In genomic region chr1:214636436-214636835, GRCh38 we compare ENCODE assay signal across 14 cellular contexts. TPM values are rescaled to one million over a fixed set of nuclear protein-coding genes. Genes with fewer than 3 reads are reported as not detected.
DNase-seq lines count a peak whose midpoint lies in the region; ATAC-seq and TF ChIP-seq lines count a peak whose summit lies in the region.
"Had no signal": no experiment of that assay in that cellular context is flagged by ENCODE, and none has a peak within 500 bp of the region (broad histone marks: within the 10 kb centered on the region; RNA-seq: fewer than 3 reads in every experiment).

No MANE protein-coding gene starts in this region.

- H3K9me3 Mint-ChIP-seq in activated CD4-positive, alpha-beta T cell treated with anti-CD3 and anti-CD28 coated beads, Interleukin-2, amount 10 ng/mL, durations not matched to agents 24 days and 14 days, result no peaks in the 10 kb centered on the region
- no peaks in the 10 kb centered on the region for H3K9me3 Mint-ChIP-seq in progenitor cell of endocrine pancreas (ENCODE audit: low read depth)
- H3K9me3 Mint-ChIP-seq in activated T-cell treated with anti-CD3 and anti-CD28 coated beads, Interleukin-2, amount 50 U/mL, for 72 hours, result no peaks in the 10 kb centered on the region
- H3K9me3 Mint-ChIP-seq: H9 had no signal

- peak; percentile 44; the same call in 2 of the 3 replicates for ATAC-seq in SK-N-SH treated with all-trans-retinoic acid at 6 μM for 48 hours
- ATAC-seq in activated T-cell treated with anti-CD3 and anti-CD28 coated beads, Interleukin-2, amount 50 U/mL, for 72 hours (replicated peaks in 1 of 2), result no peak

- H4K20me1 ChIP-seq in osteoblast (ENCODE audit: insufficient read depth, low read length), result no peaks in the 10 kb centered on the region

- H3K4me3 Mint-ChIP-seq in activated CD4-positive, alpha-beta T cell treated with anti-CD3 and anti-CD28 coated beads, Interleukin-2, amount 10 ng/mL, durations not matched to agents 24 days and 14 days, result no peak overlapping the region
- no peak overlapping the region for H3K4me3 Mint-ChIP-seq in progenitor cell of endocrine pancreas (ENCODE audit: low read depth)
- no peak overlapping the region for H3K4me3 Mint-ChIP-seq in activated T-cell treated with anti-CD3 and anti-CD28 coated beads, Interleukin-2, amount 50 U/mL, for 72 hours
- H3K4me3 Mint-ChIP-seq: H9 had no signal

- intact Hi-C loops in activated CD4-positive, alpha-beta T cell treated with anti-CD3 and anti-CD28 coated beads, Interleukin-2, amount 10 ng/mL, durations not matched to agents 24 days and 14 days (cut with micrococcal nuclease), result no loop called here

- peak overlapping the region; percentile 38 for H3K27ac Mint-ChIP-seq in activated CD4-positive, alpha-beta T cell treated with anti-CD3 and anti-CD28 coated beads, Interleukin-2, amount 10 ng/mL, durations not matched to agents 24 days and 14 days
- H3K27ac Mint-ChIP-seq in progenitor cell of endocrine pancreas, result no peak overlapping the region
- H3K27ac Mint-ChIP-seq in activated T-cell treated with anti-CD3 and anti-CD28 coated beads, Interleukin-2, amount 50 U/mL, for 72 hours, result no peak overlapping the region

- peaks cover 30% of the 10 kb centered on the region for H3K36me3 ChIP-seq in osteoblast (ENCODE audit: insufficient read depth, low read length)

- H3K27me3 ChIP-seq in osteoblast (ENCODE audit: insufficient read depth, low read length), result no peaks in the 10 kb centered on the region
- H3K27me3 ChIP-seq: SJCRH30 had no signal

- H2AFZ ChIP-seq in osteoblast (ENCODE audit: low read length), result peak overlapping the region; percentile 76

- no peaks in the 10 kb centered on the region for H3K27me3 Mint-ChIP-seq in activated CD4-positive, alpha-beta T cell treated with anti-CD3 and anti-CD28 coated beads, Interleukin-2, amount 10 ng/mL, durations not matched to agents 24 days and 14 days
- H3K27me3 Mint-ChIP-seq in progenitor cell of endocrine pancreas, result no peaks in the 10 kb centered on the region
- H3K27me3 Mint-ChIP-seq in activated T-cell treated with anti-CD3 and anti-CD28 coated beads, Interleukin-2, amount 50 U/mL, for 72 hours (ENCODE audit: low read depth), result no peaks in the 10 kb centered on the region

- H3K9me3 ChIP-seq in osteoblast (ENCODE audit: low read depth, low read length), result no peaks in the 10 kb centered on the region
- H3K9me3 ChIP-seq: SJCRH30 had no signal

- peaks cover 13% of the 10 kb centered on the region for H3K4me1 ChIP-seq in osteoblast (ENCODE audit: insufficient read depth, low read length)
- H3K4me1 ChIP-seq: SJCRH30 had no signal

- H3K4me3 ChIP-seq in osteoblast (ENCODE audit: insufficient read depth, low read length), result no peak overlapping the region
- H3K4me3 ChIP-seq: SJCRH30 had no signal

- TF ChIP-seq CTCF in osteoblast (IDR thresholded peaks at IDR 0.05; ENCODE audit: extremely low read depth, low read depth, low read length), result no peak
- TF ChIP-seq CTCF in progenitor cell of endocrine pancreas (IDR thresholded peaks at IDR 0.05; ENCODE audit: unreplicated experiment), result no peak

- peaks cover 12% of the 10 kb centered on the region for H3K79me2 ChIP-seq in osteoblast (ENCODE audit: insufficient read depth, low read length)

- no peak overlapping the region for H3K27ac ChIP-seq in osteoblast (ENCODE audit: low read depth, low read length)
- H3K27ac ChIP-seq: KMS-11, SJCRH30 had no signal

- H3K4me1 Mint-ChIP-seq in activated CD4-positive, alpha-beta T cell treated with anti-CD3 and anti-CD28 coated beads, Interleukin-2, amount 10 ng/mL, durations not matched to agents 24 days and 14 days, result peaks cover 50% of the 10 kb centered on the region
- H3K4me1 Mint-ChIP-seq in progenitor cell of endocrine pancreas (ENCODE audit: low read depth), result no peaks in the 10 kb centered on the region
- peaks cover 36% of the 10 kb centered on the region for H3K4me1 Mint-ChIP-seq in activated T-cell treated with anti-CD3 and anti-CD28 coated beads, Interleukin-2, amount 50 U/mL, for 72 hours (ENCODE audit: low read depth)

- no peak for DNase-seq in activated CD4-positive, alpha-beta T cell treated with anti-CD3 and anti-CD28 coated beads, Interleukin-2, amount 10 ng/mL, durations not matched to agents 24 days and 14 days
- DNase-seq in activated CD4-positive, alpha-beta T cell treated with anti-CD3 and anti-CD28 coated beads, Interleukin-2, amount 50 U/mL, for 1 hour, result no peak
- DNase-seq in NCI-H2171 (lab: John Stamatoyannopoulos, UW), result peak; percentile 78
- DNase-seq in osteoblast (ENCODE audit: insufficient read length, low spot score, missing footprints), result no peak
- DNase-seq in progenitor cell of endocrine pancreas (ENCODE audit: low spot score, unreplicated experiment), result no peak
- no peak for DNase-seq in NCI-H748 treated with DMSO at 0.1 percent for 48 hours (lab: John Stamatoyannopoulos, UW)
- no peak for DNase-seq in activated T-cell treated with anti-CD3 and anti-CD28 coated beads, Interleukin-2, amount 50 U/mL, for 72 hours
- DNase-seq: H9, NCI-H1048, NCI-H187, NCI-H510A, SJCRH30 had no signal

- H3K36me3 Mint-ChIP-seq in activated CD4-positive, alpha-beta T cell treated with anti-CD3 and anti-CD28 coated beads, Interleukin-2, amount 10 ng/mL, durations not matched to agents 24 days and 14 days (ENCODE audit: low read depth), result peaks cover 58% of the 10 kb centered on the region
- peaks cover 16% of the 10 kb centered on the region for H3K36me3 Mint-ChIP-seq in progenitor cell of endocrine pancreas (ENCODE audit: insufficient read depth)
- H3K36me3 Mint-ChIP-seq in activated T-cell treated with anti-CD3 and anti-CD28 coated beads, Interleukin-2, amount 50 U/mL, for 72 hours (ENCODE audit: insufficient read depth in 2 of 2), result peaks cover 14 to 49% of the 10 kb centered on the region in 2 donors

- H3K4me2 ChIP-seq in osteoblast (ENCODE audit: insufficient read depth, low read length), result no peak overlapping the region
- H3K4me2 ChIP-seq: KMS-11 had no signal

TF ChIP-seq in SK-N-SH treated with all-trans-retinoic acid at 6 μM for 48 hours, 23 proteins besides CTCF, POLR2A, EP300 and RAD21:
- TF ChIP-seq CREB5 (CRISPR knock-in tag; IDR thresholded peaks at IDR 0.05; ENCODE audit: low read depth) (no peak), BACH2 (CRISPR knock-in tag; IDR thresholded peaks at IDR 0.05; ENCODE audit: borderline replicate concordance) (no peak), PPARA (CRISPR knock-in tag; IDR thresholded peaks at IDR 0.05; ENCODE audit: borderline replicate concordance) (no peak), ZC3H10 (CRISPR knock-in tag; IDR thresholded peaks at IDR 0.05) (no peak)
TF ChIP-seq in SK-N-SH treated with all-trans-retinoic acid at 6 μM for 48 hours: peak in this region for 0.

RNA-seq across cellular contexts. Expression of gene CENPF, which starts 33.4 kb away (rescaled TPM):
- total RNA-seq in activated CD4-positive, alpha-beta T cell treated with anti-CD3 and anti-CD28 coated beads, Interleukin-2, amount 10 ng/mL, durations not matched to agents 24 days and 14 days, result 54.4 and 63.0 TPM in 2 replicates
- total RNA-seq in osteoblast (8.3 and 8.5 TPM in 2 replicates), progenitor cell of endocrine pancreas (62.1 and 62.8 TPM in 2 replicates)
- 10 to 100 TPM; 87.2 to 96.3 TPM for total RNA-seq in activated T-cell treated with anti-CD3 and anti-CD28 coated beads, Interleukin-2, amount 50 U/mL, for 72 hours
